In genomic region chr1:23590058-23590783, GRCh38 we compare ENCODE assay signal across 10 cellular contexts. TPM values are rescaled to one million over a fixed set of nuclear protein-coding genes. Genes with fewer than 3 reads are reported as not detected.
DNase-seq lines count a peak whose midpoint lies in the region; ATAC-seq lines count a peak whose summit lies in the region.
"Had no signal": no experiment of that assay in that cellular context is flagged by ENCODE, and none has a peak within 500 bp of the region (broad histone marks: within the 10 kb centered on the region; RNA-seq: fewer than 3 reads in every experiment).

No MANE protein-coding gene starts in this region.

- H3K27ac Mint-ChIP-seq in activated naive CD4-positive, alpha-beta T cell treated with anti-CD3 and anti-CD28 coated beads, Interleukin-2, amount 50 U/mL, for 24 hours, result peak overlapping the region; percentile 25
- peak overlapping the region; percentile 93 for H3K27ac Mint-ChIP-seq in activated naive CD8-positive, alpha-beta T cell treated with anti-CD3 and anti-CD28 coated beads for 36 hours

- H3K9me3 Mint-ChIP-seq in activated naive CD4-positive, alpha-beta T cell treated with anti-CD3 and anti-CD28 coated beads, Interleukin-2, amount 50 U/mL, for 24 hours, result no peaks in the 10 kb centered on the region
- no peaks in the 10 kb centered on the region for H3K9me3 Mint-ChIP-seq in activated naive CD8-positive, alpha-beta T cell treated with anti-CD3 and anti-CD28 coated beads for 36 hours

- ATAC-seq in HG02759 (IDR thresholded peaks at IDR 0.05; ENCODE audit: unreplicated experiment) (peak; percentile 41), GM21717 (IDR thresholded peaks at IDR 0.05; ENCODE audit: unreplicated experiment) (no peak), GM18502 (IDR thresholded peaks at IDR 0.05; ENCODE audit: poor library complexity, unreplicated experiment) (no peak)
- ATAC-seq: sciatic nerve had no signal

- H3K4me1 Mint-ChIP-seq in activated naive CD4-positive, alpha-beta T cell treated with anti-CD3 and anti-CD28 coated beads, Interleukin-2, amount 50 U/mL, for 24 hours, result peaks cover 63% of the 10 kb centered on the region
- peaks cover 72% of the 10 kb centered on the region for H3K4me1 Mint-ChIP-seq in activated naive CD8-positive, alpha-beta T cell treated with anti-CD3 and anti-CD28 coated beads for 36 hours

- no peaks in the 10 kb centered on the region for H3K36me3 Mint-ChIP-seq in activated naive CD4-positive, alpha-beta T cell treated with anti-CD3 and anti-CD28 coated beads, Interleukin-2, amount 50 U/mL, for 24 hours
- H3K36me3 Mint-ChIP-seq in activated naive CD8-positive, alpha-beta T cell treated with anti-CD3 and anti-CD28 coated beads for 36 hours, result peaks cover 2% of the 10 kb centered on the region

- no peaks in the 10 kb centered on the region for H3K27me3 Mint-ChIP-seq in activated naive CD4-positive, alpha-beta T cell treated with anti-CD3 and anti-CD28 coated beads, Interleukin-2, amount 50 U/mL, for 24 hours
- H3K27me3 Mint-ChIP-seq in activated naive CD8-positive, alpha-beta T cell treated with anti-CD3 and anti-CD28 coated beads for 36 hours, result no peaks in the 10 kb centered on the region

- H3K4me3 Mint-ChIP-seq in activated naive CD4-positive, alpha-beta T cell treated with anti-CD3 and anti-CD28 coated beads, Interleukin-2, amount 50 U/mL, for 24 hours, result no peak overlapping the region
- no peak overlapping the region for H3K4me3 Mint-ChIP-seq in activated naive CD8-positive, alpha-beta T cell treated with anti-CD3 and anti-CD28 coated beads for 36 hours

- DNase-seq in activated naive CD4-positive, alpha-beta T cell (lab: John Stamatoyannopoulos, UW), result no peak
- peak; percentile 69 for DNase-seq in activated naive CD8-positive, alpha-beta T cell treated with anti-CD3 and anti-CD28 coated beads for 36 hours
- DNase-seq in stimulated activated CD8-positive, alpha-beta memory T cell treated with anti-CD3 and anti-CD28 coated beads, Interleukin-4, amount 100 ng/mL, for 24 hours (ENCODE audit: low read depth), result peak; percentile 48
- no peak for DNase-seq in NCI-H446 (lab: John Stamatoyannopoulos, UW)
- DNase-seq: MM.1S had no signal

RNA-seq across cellular contexts. Expression of gene ID3, which starts 30.9 kb away (rescaled TPM):
- 10 to 100 TPM; 59.1 to 59.5 TPM for total RNA-seq in activated naive CD8-positive, alpha-beta T cell treated with anti-CD3 and anti-CD28 coated beads for 36 hours

RNA-seq across cellular contexts. Expression of gene E2F2, which starts 59.2 kb away (rescaled TPM):
- 10 to 100 TPM; 36.1 to 37.5 TPM for total RNA-seq in activated naive CD8-positive, alpha-beta T cell treated with anti-CD3 and anti-CD28 coated beads for 36 hours

Comparison
In these comparisons a context has a peak if more than half of its experiments do, and no peak if none do; other contexts are left out.
1. DNase-seq: peak in activated naive CD8-positive, alpha-beta T cell treated with anti-CD3 and anti-CD28 coated beads for 36 hours (single experiment) and stimulated activated CD8-positive, alpha-beta memory T cell treated with anti-CD3 and anti-CD28 coated beads, Interleukin-4, amount 100 ng/mL, for 24 hours (single experiment); none in activated naive CD4-positive, alpha-beta T cell (0 of 4) and NCI-H446 (0 of 2).